1 cellular context compared by ENCODE assay signal in the genomic region with DNA sequence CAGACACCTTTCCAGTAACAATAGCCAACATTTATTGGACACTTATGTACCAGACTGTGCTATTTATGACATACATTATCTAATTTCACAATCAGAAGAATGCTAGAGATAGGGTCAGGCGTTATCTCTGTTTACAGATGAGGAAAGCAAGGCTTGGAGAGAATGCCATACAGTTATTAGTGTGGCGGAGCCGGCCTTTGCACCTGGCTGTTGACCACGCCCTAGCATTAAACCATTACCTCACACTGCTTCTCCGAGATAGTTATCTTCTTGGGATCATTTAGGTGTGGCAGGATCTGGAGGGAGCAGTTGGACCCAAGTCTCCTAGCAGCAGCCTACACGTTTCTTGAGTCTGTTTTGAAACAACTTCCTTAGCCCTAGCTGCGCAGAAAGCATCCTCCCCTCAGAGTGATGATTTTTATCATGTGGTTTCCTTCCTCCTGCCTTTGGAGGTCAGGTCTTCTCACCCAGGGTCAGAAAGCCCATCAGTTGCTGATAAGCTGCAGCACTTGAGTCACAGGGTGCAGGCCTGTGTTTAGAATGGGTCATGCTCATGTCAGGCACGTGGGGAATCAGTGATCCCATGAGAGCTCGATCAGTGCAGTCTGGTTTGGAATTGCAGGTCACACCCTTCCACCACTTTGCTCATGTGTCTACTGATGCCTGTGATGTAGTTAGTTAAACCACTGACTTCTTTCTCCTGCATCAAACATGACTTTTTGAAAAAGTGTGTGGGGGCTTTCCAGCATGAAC.
A peak's percentile ranks its signal among the peaks of the same experiment; 100 is the strongest.
TF ChIP-seq lines count a peak whose summit lies in the region.

No MANE protein-coding gene starts in this region.

TF ChIP-seq in K562, 482 proteins besides CTCF, POLR2A, EP300 and RAD21 (continued from another document and continues in another):
- peak; percentile 52; the same call in 1 of the 2 replicates for TF ChIP-seq BCOR (IDR thresholded peaks at IDR 0.05)
- no peak for TF ChIP-seq ID3 (CRISPR knock-in tag; IDR thresholded peaks at IDR 0.05)
- 0 out of 2 replicates have a peak, but pooled peaks have one; percentile 41 for TF ChIP-seq ID3 (tag; IDR thresholded peaks at IDR 0.05)
- peak; percentile 74 for TF ChIP-seq HDAC3 (IDR thresholded peaks at IDR 0.05; ENCODE audit: borderline replicate concordance, partially characterized antibody)
- no peak for TF ChIP-seq GABPB2 (CRISPR knock-in tag; conservative IDR thresholded peaks at IDR 0.05)
- no peak for TF ChIP-seq ZNF347 (CRISPR knock-in tag; IDR thresholded peaks at IDR 0.05; ENCODE audit: low read depth)
- no peak for TF ChIP-seq ZNF583 (CRISPR knock-in tag; IDR thresholded peaks at IDR 0.05)
- TF ChIP-seq ZNF316 (IDR thresholded peaks at IDR 0.05) = no peak
- TF ChIP-seq, protein P1, sequence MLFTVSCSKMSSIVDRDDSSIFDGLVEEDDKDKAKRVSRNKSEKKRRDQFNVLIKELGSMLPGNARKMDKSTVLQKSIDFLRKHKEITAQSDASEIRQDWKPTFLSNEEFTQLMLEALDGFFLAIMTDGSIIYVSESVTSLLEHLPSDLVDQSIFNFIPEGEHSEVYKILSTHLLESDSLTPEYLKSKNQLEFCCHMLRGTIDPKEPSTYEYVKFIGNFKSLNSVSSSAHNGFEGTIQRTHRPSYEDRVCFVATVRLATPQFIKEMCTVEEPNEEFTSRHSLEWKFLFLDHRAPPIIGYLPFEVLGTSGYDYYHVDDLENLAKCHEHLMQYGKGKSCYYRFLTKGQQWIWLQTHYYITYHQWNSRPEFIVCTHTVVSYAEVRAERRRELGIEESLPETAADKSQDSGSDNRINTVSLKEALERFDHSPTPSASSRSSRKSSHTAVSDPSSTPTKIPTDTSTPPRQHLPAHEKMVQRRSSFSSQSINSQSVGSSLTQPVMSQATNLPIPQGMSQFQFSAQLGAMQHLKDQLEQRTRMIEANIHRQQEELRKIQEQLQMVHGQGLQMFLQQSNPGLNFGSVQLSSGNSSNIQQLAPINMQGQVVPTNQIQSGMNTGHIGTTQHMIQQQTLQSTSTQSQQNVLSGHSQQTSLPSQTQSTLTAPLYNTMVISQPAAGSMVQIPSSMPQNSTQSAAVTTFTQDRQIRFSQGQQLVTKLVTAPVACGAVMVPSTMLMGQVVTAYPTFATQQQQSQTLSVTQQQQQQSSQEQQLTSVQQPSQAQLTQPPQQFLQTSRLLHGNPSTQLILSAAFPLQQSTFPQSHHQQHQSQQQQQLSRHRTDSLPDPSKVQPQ (CRISPR knock-in tag; IDR thresholded peaks at IDR 0.05; ENCODE audit: borderline replicate concordance) = no peak
- TF ChIP-seq TFE3 (CRISPR knock-in tag; IDR thresholded peaks at IDR 0.05) = 0 out of 2 replicates have a peak, but pooled peaks have one; percentile 6
- no peak for TF ChIP-seq ZFPM2 (CRISPR knock-in tag; IDR thresholded peaks at IDR 0.05)
- TF ChIP-seq ZBED1 (IDR thresholded peaks at IDR 0.05) = no peak
- TF ChIP-seq ZNF740 (CRISPR knock-in tag; IDR thresholded peaks at IDR 0.05) = no peak
- no peak for TF ChIP-seq ZNF740 (tag; IDR thresholded peaks at IDR 0.05)
- no peak for TF ChIP-seq SMARCC2 (IDR thresholded peaks at IDR 0.05; ENCODE audit: low read depth)
- peak; percentile 95 for TF ChIP-seq HES1 (IDR thresholded peaks at IDR 0.05; ENCODE audit: low read depth)
- TF ChIP-seq KLF1 (tag; IDR thresholded peaks at IDR 0.05) = no peak
- TF ChIP-seq TCF7 (IDR thresholded peaks at IDR 0.05; ENCODE audit: borderline replicate concordance) = no peak
- TF ChIP-seq, protein P2, sequence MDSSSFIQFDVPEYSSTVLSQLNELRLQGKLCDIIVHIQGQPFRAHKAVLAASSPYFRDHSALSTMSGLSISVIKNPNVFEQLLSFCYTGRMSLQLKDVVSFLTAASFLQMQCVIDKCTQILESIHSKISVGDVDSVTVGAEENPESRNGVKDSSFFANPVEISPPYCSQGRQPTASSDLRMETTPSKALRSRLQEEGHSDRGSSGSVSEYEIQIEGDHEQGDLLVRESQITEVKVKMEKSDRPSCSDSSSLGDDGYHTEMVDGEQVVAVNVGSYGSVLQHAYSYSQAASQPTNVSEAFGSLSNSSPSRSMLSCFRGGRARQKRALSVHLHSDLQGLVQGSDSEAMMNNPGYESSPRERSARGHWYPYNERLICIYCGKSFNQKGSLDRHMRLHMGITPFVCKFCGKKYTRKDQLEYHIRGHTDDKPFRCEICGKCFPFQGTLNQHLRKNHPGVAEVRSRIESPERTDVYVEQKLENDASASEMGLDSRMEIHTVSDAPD (CRISPR knock-in tag; IDR thresholded peaks at IDR 0.05) = no peak
- no peak for TF ChIP-seq POLR2AphosphoS2 (IDR thresholded peaks at IDR 0.05; ENCODE audit: low read length)
- no peak for TF ChIP-seq BDP1 (IDR thresholded peaks at IDR 0.05; ENCODE audit: insufficient read depth, insufficient read length)
- no peak for TF ChIP-seq ZC3H8 (IDR thresholded peaks at IDR 0.05)
- TF ChIP-seq ZNF197 (CRISPR knock-in tag; IDR thresholded peaks at IDR 0.05; ENCODE audit: low read depth) = no peak
- no peak for TF ChIP-seq HNRNPUL1 (IDR thresholded peaks at IDR 0.05; ENCODE audit: low read length)
- TF ChIP-seq EWSR1 (IDR thresholded peaks at IDR 0.05; ENCODE audit: borderline replicate concordance, low read depth, partially characterized antibody) = no peak
- TF ChIP-seq EP400 (IDR thresholded peaks at IDR 0.05) = peak; percentile 64
- TF ChIP-seq, protein P3, sequence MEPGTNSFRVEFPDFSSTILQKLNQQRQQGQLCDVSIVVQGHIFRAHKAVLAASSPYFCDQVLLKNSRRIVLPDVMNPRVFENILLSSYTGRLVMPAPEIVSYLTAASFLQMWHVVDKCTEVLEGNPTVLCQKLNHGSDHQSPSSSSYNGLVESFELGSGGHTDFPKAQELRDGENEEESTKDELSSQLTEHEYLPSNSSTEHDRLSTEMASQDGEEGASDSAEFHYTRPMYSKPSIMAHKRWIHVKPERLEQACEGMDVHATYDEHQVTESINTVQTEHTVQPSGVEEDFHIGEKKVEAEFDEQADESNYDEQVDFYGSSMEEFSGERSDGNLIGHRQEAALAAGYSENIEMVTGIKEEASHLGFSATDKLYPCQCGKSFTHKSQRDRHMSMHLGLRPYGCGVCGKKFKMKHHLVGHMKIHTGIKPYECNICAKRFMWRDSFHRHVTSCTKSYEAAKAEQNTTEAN (CRISPR knock-in tag; IDR thresholded peaks at IDR 0.05) = no peak
- no peak for TF ChIP-seq TBP (optimal IDR thresholded peaks at IDR 0.05; ENCODE audit: low read depth, low read length)
- TF ChIP-seq FOXJ2 (tag; IDR thresholded peaks at IDR 0.05) = peak; percentile 56; the same call in 1 of the 2 replicates
- TF ChIP-seq, protein P4, sequence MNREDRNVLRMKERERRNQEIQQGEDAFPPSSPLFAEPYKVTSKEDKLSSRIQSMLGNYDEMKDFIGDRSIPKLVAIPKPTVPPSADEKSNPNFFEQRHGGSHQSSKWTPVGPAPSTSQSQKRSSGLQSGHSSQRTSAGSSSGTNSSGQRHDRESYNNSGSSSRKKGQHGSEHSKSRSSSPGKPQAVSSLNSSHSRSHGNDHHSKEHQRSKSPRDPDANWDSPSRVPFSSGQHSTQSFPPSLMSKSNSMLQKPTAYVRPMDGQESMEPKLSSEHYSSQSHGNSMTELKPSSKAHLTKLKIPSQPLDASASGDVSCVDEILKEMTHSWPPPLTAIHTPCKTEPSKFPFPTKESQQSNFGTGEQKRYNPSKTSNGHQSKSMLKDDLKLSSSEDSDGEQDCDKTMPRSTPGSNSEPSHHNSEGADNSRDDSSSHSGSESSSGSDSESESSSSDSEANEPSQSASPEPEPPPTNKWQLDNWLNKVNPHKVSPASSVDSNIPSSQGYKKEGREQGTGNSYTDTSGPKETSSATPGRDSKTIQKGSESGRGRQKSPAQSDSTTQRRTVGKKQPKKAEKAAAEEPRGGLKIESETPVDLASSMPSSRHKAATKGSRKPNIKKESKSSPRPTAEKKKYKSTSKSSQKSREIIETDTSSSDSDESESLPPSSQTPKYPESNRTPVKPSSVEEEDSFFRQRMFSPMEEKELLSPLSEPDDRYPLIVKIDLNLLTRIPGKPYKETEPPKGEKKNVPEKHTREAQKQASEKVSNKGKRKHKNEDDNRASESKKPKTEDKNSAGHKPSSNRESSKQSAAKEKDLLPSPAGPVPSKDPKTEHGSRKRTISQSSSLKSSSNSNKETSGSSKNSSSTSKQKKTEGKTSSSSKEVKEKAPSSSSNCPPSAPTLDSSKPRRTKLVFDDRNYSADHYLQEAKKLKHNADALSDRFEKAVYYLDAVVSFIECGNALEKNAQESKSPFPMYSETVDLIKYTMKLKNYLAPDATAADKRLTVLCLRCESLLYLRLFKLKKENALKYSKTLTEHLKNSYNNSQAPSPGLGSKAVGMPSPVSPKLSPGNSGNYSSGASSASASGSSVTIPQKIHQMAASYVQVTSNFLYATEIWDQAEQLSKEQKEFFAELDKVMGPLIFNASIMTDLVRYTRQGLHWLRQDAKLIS (CRISPR knock-in tag; IDR thresholded peaks at IDR 0.05) = no peak
- TF ChIP-seq ZNF253 (CRISPR knock-in tag; conservative IDR thresholded peaks at IDR 0.05) = no peak
- no peak for TF ChIP-seq POLR3A (IDR thresholded peaks at IDR 0.05; ENCODE audit: borderline replicate concordance, extremely low read depth, insufficient read depth, insufficient read length)
- no peak for TF ChIP-seq PTRF (tag; IDR thresholded peaks at IDR 0.05)
- TF ChIP-seq, protein P5, sequence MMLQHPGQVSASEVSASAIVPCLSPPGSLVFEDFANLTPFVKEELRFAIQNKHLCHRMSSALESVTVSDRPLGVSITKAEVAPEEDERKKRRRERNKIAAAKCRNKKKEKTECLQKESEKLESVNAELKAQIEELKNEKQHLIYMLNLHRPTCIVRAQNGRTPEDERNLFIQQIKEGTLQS (IDR thresholded peaks at IDR 0.05) = peak; percentile 69; the same call in 1 of the 2 replicates
- TF ChIP-seq, protein P5 (CRISPR knock-in tag; conservative IDR thresholded peaks at IDR 0.05) = no peak
- TF ChIP-seq ZNF280B (CRISPR knock-in tag; IDR thresholded peaks at IDR 0.05) = no peak
